Comparison of ENCODE assay signal across 28 cellular contexts in genomic region chr10:103548006-103548405, GRCh38. TPM values are rescaled to one million over a fixed set of nuclear protein-coding genes. Genes with fewer than 3 reads are reported as not detected.
DNase-seq lines count a peak whose midpoint lies in the region; TF ChIP-seq lines count a peak whose summit lies in the region.
"Had no signal": no experiment of that assay in that cellular context is flagged by ENCODE, and none has a peak within 500 bp of the region (broad histone marks: within the 10 kb centered on the region; RNA-seq: fewer than 3 reads in every experiment).

No MANE protein-coding gene starts in this region.

- H3K27ac Mint-ChIP-seq in H9 = no peak overlapping the region
- H3K27ac Mint-ChIP-seq in nephron = peak overlapping the region; percentile 26 to 69 (median 68)
- H3K27ac Mint-ChIP-seq in activated naive CD4-positive, alpha-beta T cell treated with anti-CD3 and anti-CD28 coated beads, Interleukin-2, amount 10 ng/mL, durations not matched to agents 7 days and 5 days = no peak overlapping the region
- H3K27ac Mint-ChIP-seq: activated naive CD8-positive, alpha-beta T cell treated with anti-CD3 and anti-CD28 coated beads, Interleukin-2, amount 10 ng/mL, durations not matched to agents 7 days and 5 days; effector memory CD8-positive, alpha-beta T cell; immature natural killer cell; T-cell had no signal

- no peak overlapping the region for H4K8ac ChIP-seq in H9 (replicated peaks; ENCODE audit: insufficient read length, low read depth, low read length)

- no peak overlapping the region for H2BK20ac ChIP-seq in H9 (ENCODE audit: low read depth, low read length, poor library complexity, severe bottlenecking)

- H4K20me1 ChIP-seq in H9 (ENCODE audit: control insufficient read depth, insufficient read depth, insufficient read length) = no peaks in the 10 kb centered on the region

- no peak overlapping the region for H4K91ac ChIP-seq in H9 (ENCODE audit: insufficient read length, low read depth, low read length)

- H2AFZ ChIP-seq in H9 (ENCODE audit: low read length) = no peak overlapping the region

- H2AK5ac ChIP-seq in H9 (ENCODE audit: insufficient read length, low read length) = no peak overlapping the region

- no peaks in the 10 kb centered on the region for H3K23me2 ChIP-seq in H9 (ENCODE audit: insufficient read length, low read depth, low read length, poor library complexity, severe bottlenecking)

- no peaks in the 10 kb centered on the region; a peak in 1 of 5 replicates for H3K9me3 Mint-ChIP-seq in H9
- H3K9me3 Mint-ChIP-seq in nephron = no peaks in the 10 kb centered on the region
- no peaks in the 10 kb centered on the region for H3K9me3 Mint-ChIP-seq in activated naive CD4-positive, alpha-beta T cell treated with anti-CD3 and anti-CD28 coated beads, Interleukin-2, amount 10 ng/mL, durations not matched to agents 7 days and 5 days
- H3K9me3 Mint-ChIP-seq: activated naive CD8-positive, alpha-beta T cell treated with anti-CD3 and anti-CD28 coated beads, Interleukin-2, amount 10 ng/mL, durations not matched to agents 7 days and 5 days; activated T-cell treated with anti-CD3 and anti-CD28 coated beads, Interleukin-2, amount 50 U/mL, for 4 hours; effector memory CD8-positive, alpha-beta T cell; immature natural killer cell; neural crest cell; T-cell had no signal

- no peak overlapping the region for H3K4me2 ChIP-seq in H9 (ENCODE audit: insufficient read depth, insufficient read length, low read length)

- no peaks in the 10 kb centered on the region for H3K79me1 ChIP-seq in H9 (ENCODE audit: insufficient read depth, low read depth, low read length, poor library complexity, severe bottlenecking)

- H3K4me1 ChIP-seq in H9 (ENCODE audit: insufficient read depth, low read length) (peaks cover 1% of the 10 kb centered on the region; the same call in 1 of the 2 replicates), vagina (peaks cover 15% of the 10 kb centered on the region)

- TF ChIP-seq CTCF in H9 (conservative IDR thresholded peaks at IDR 0.05) = no peak
- no peak for TF ChIP-seq CTCF in VCaP (conservative IDR thresholded peaks at IDR 0.05)
- TF ChIP-seq CTCF in nephron (IDR thresholded peaks at IDR 0.05; ENCODE audit: unreplicated experiment in 3 of 3) = no peak
- no peak for TF ChIP-seq CTCF in vagina (IDR thresholded peaks at IDR 0.05)

- H3K27ac ChIP-seq in H9 (ENCODE audit: insufficient read length, low read depth, low read length) (no peak overlapping the region), VCaP (peak overlapping the region; percentile 48; the same call in 1 of the 2 replicates), vagina (peak overlapping the region; percentile 33)
- H3K27ac ChIP-seq: ascending aorta, skin epidermis, suprapubic skin had no signal

- DNase-seq in H9 (peak; percentile 7), vagina (ENCODE audit: extremely low spot score in 2 of 2) (peak in 1 of 2 donors; percentile 20), SIG-M5 (lab: John Stamatoyannopoulos, UW) (no peak), inferior parietal cortex (ENCODE audit: extremely low spot score) (no peak)
- DNase-seq in activated naive CD4-positive, alpha-beta T cell treated with anti-CD3 and anti-CD28 coated beads, Interleukin-2, amount 10 ng/mL, durations not matched to agents 7 days and 5 days = no peak
- DNase-seq: activated CD4-positive, alpha-beta T cell treated with anti-CD3 and anti-CD28 coated beads, Interleukin-2, amount 50 U/mL, for 1 hour; activated CD4-positive, CD25-positive, alpha-beta regulatory T cell; activated gamma-delta T cell; activated naive CD8-positive, alpha-beta T cell treated with anti-CD3 and anti-CD28 coated beads, Interleukin-2, amount 10 ng/mL, durations not matched to agents 7 days and 5 days; activated T-cell treated with anti-CD3 and anti-CD28 coated beads, Interleukin-2, amount 50 U/mL, for 4 hours; Calu3; effector memory CD8-positive, alpha-beta T cell; EL; immature natural killer cell; Kasumi-1; mesenchymal stem cell; NCI-H1417 treated with DMSO at 0.1 percent for 48 hours; NCI-H446; stimulated activated naive CD4-positive, alpha-beta T cell had no signal

- H3K27me3 ChIP-seq in H9 (ENCODE audit: insufficient read depth, low read length) (no peaks in the 10 kb centered on the region), vagina (no peaks in the 10 kb centered on the region)
- H3K27me3 ChIP-seq: ascending aorta, suprapubic skin had no signal

- H3K4me1 Mint-ChIP-seq in H9 (peaks cover 8 to 30% of the 10 kb centered on the region in 2 experiments), nephron (peaks cover 50% of the 10 kb centered on the region)
- H3K4me1 Mint-ChIP-seq in activated naive CD4-positive, alpha-beta T cell treated with anti-CD3 and anti-CD28 coated beads, Interleukin-2, amount 10 ng/mL, durations not matched to agents 7 days and 5 days = peaks cover 1% of the 10 kb centered on the region

- no peak overlapping the region for H2BK15ac ChIP-seq in H9 (ENCODE audit: low read depth, low read length)

- H3K4me3 Mint-ChIP-seq in H9 = no peak overlapping the region
- H3K4me3 Mint-ChIP-seq in nephron = no peak overlapping the region
- no peak overlapping the region for H3K4me3 Mint-ChIP-seq in activated naive CD4-positive, alpha-beta T cell treated with anti-CD3 and anti-CD28 coated beads, Interleukin-2, amount 10 ng/mL, durations not matched to agents 7 days and 5 days
- H3K4me3 Mint-ChIP-seq: activated naive CD8-positive, alpha-beta T cell treated with anti-CD3 and anti-CD28 coated beads, Interleukin-2, amount 10 ng/mL, durations not matched to agents 7 days and 5 days; activated T-cell treated with anti-CD3 and anti-CD28 coated beads, Interleukin-2, amount 50 U/mL, for 4 hours; CD14-positive monocyte; effector memory CD8-positive, alpha-beta T cell; immature natural killer cell; neural crest cell; T-cell had no signal

- H3K14ac ChIP-seq in H9 (ENCODE audit: insufficient read depth, low read length) = no peak overlapping the region

- H3K36me3 ChIP-seq in vagina = no peaks in the 10 kb centered on the region
- H3K36me3 ChIP-seq: ascending aorta, suprapubic skin had no signal

- peaks cover 13% of the 10 kb centered on the region for H3K27me3 Mint-ChIP-seq in H9 (ENCODE audit: low read depth)
- peaks cover 20% of the 10 kb centered on the region for H3K27me3 Mint-ChIP-seq in nephron (ENCODE audit: low read depth)
- peaks cover 54% of the 10 kb centered on the region for H3K27me3 Mint-ChIP-seq in activated naive CD4-positive, alpha-beta T cell treated with anti-CD3 and anti-CD28 coated beads, Interleukin-2, amount 10 ng/mL, durations not matched to agents 7 days and 5 days
- H3K27me3 Mint-ChIP-seq: T-cell had no signal

- TF ChIP-seq POLR2A in vagina (IDR thresholded peaks at IDR 0.05) = no peak

- no peak overlapping the region for H3K4me3 ChIP-seq in vagina
- H3K4me3 ChIP-seq: ascending aorta, skin epidermis, suprapubic skin had no signal

- no peaks in the 10 kb centered on the region for H3K79me2 ChIP-seq in H9 (ENCODE audit: insufficient read depth, low read length)

- H3K36me3 Mint-ChIP-seq in H9 (ENCODE audit: insufficient read depth in 1 of 3, low read depth in 3 of 3) = no peaks in the 10 kb centered on the region
- H3K36me3 Mint-ChIP-seq in nephron (ENCODE audit: low read depth) = no peaks in the 10 kb centered on the region
- no peaks in the 10 kb centered on the region for H3K36me3 Mint-ChIP-seq in activated naive CD4-positive, alpha-beta T cell treated with anti-CD3 and anti-CD28 coated beads, Interleukin-2, amount 10 ng/mL, durations not matched to agents 7 days and 5 days
- H3K36me3 Mint-ChIP-seq: activated naive CD8-positive, alpha-beta T cell treated with anti-CD3 and anti-CD28 coated beads, Interleukin-2, amount 10 ng/mL, durations not matched to agents 7 days and 5 days; immature natural killer cell; T-cell had no signal

- H2BK5ac ChIP-seq in H9 (ENCODE audit: insufficient read length, low read length) = no peak overlapping the region

- H3K9me3 ChIP-seq in H9 (ENCODE audit: control insufficient read depth, low read depth, low read length) = no peaks in the 10 kb centered on the region
- H3K9me3 ChIP-seq in vagina = no peaks in the 10 kb centered on the region
- H3K9me3 ChIP-seq: ascending aorta, suprapubic skin had no signal

- H3T11ph ChIP-seq in H9 (ENCODE audit: low read length) = no peak overlapping the region

- CTCF ChIA-PET in activated naive CD4-positive, alpha-beta T cell treated with anti-CD3 and anti-CD28 coated beads, Interleukin-2, amount 10 ng/mL, durations not matched to agents 7 days and 5 days (lab: Charles Lee) = interaction anchor here (1.3 to 1.7 kb wide), 3 partner anchors 16 to 55 kb away, joined by 3 to 8 read pairs (median 3); no protein-coding TSS in a partner anchor

- H3K56ac ChIP-seq in H9 (ENCODE audit: insufficient read length, low read depth, low read length) = no peak overlapping the region

- no CpG with 5 or more reads among the region's 3 CpGs for WGBS in H9 (ENCODE audit: extremely low coverage, insufficient read length, low lambda C conversion rate)

- no peak overlapping the region for H3K18ac ChIP-seq in H9 (ENCODE audit: insufficient read length, low read depth, low read length)

- H3K9ac ChIP-seq in H9 (ENCODE audit: extremely low read depth, insufficient read length, low read length) = no peak overlapping the region

- no peak overlapping the region for H3K23ac ChIP-seq in H9 (ENCODE audit: insufficient read length, low read depth, low read length)

- H3K4ac ChIP-seq in H9 (ENCODE audit: low read depth, low read length) = no peak overlapping the region

- H2BK12ac ChIP-seq in H9 (ENCODE audit: insufficient read length, low read depth, low read length) = no peak overlapping the region

- intact Hi-C loops in vagina (cut with DNase I) = no loop called here

- H2BK120ac ChIP-seq in H9 (ENCODE audit: low read depth, low read length, poor library complexity, severe bottlenecking) = no peak overlapping the region

- H4K5ac ChIP-seq in H9 (ENCODE audit: insufficient read length, low read depth, low read length) = no peak overlapping the region

RNA-seq across cellular contexts. Expression of gene NEURL1, which starts 54.5 kb away (rescaled TPM):
- total RNA-seq in H9 (2021) (0.92 and 1.2 TPM in 2 replicates), vagina (4.2 TPM)
- total RNA-seq: ascending aorta, Calu3, RPMI7951 had no signal

Comparison
In these comparisons a context has a peak if more than half of its experiments do, and no peak if none do; other contexts are left out.
1. H3K27ac Mint-ChIP-seq: peak in nephron (3 of 3); none in H9 (0 of 3) and activated naive CD4-positive, alpha-beta T cell treated with anti-CD3 and anti-CD28 coated beads, Interleukin-2, amount 10 ng/mL, durations not matched to agents 7 days and 5 days (single experiment).